9 cellular contexts compared by ENCODE assay signal in genomic region chr12:47704719-47705118, GRCh38. TPM values are rescaled to one million over a fixed set of nuclear protein-coding genes. Genes with fewer than 3 reads are reported as not detected.
A peak's percentile ranks its signal among the peaks of the same experiment; 100 is the strongest.
DNase-seq lines count a peak whose midpoint lies in the region; ATAC-seq and TF ChIP-seq lines count a peak whose summit lies in the region.
"Had no signal": no experiment of that assay in that cellular context is flagged by ENCODE, and none has a peak within 500 bp of the region (broad histone marks: within the 10 kb centered on the region; RNA-seq: fewer than 3 reads in every experiment).

No MANE protein-coding gene starts in this region.

- H3K4me3 ChIP-seq in GM12875 (ENCODE audit: low read depth, low read length) (peak overlapping the region; percentile 92), Panc1 (ENCODE audit: low read depth in 2 of 2, low read length in 2 of 2) (peak overlapping the region; percentile 57 to 87), epithelial cell of proximal tubule (ENCODE audit: low read depth, low read length) (peak overlapping the region; percentile 66), psoas muscle (peak overlapping the region; percentile 87)

- intact Hi-C loops in Panc1 (cut with micrococcal nuclease; ENCODE audit: unreplicated experiment) (no loop called here), psoas muscle (cut with DNase I) (no loop called here)

- 85 to 92% (median 89%) methylated on average over 9 of the region's 9 CpGs for WGBS in psoas muscle, 3 donors

- POLR2A ChIA-PET in Panc1 (lab: Charles Lee), result no interaction called here

- H3K9me3 ChIP-seq in Panc1 (ENCODE audit: control insufficient read depth, insufficient read depth, low read depth, low read length), result no peaks in the 10 kb centered on the region
- no peaks in the 10 kb centered on the region for H3K9me3 ChIP-seq in psoas muscle

- in situ Hi-C loops in Panc1 (cut with HindIII; ENCODE audit: low pct_unique_long_range_greater_than_20kb, low sequenced_read_pairs), result no loop called here

- no peaks in the 10 kb centered on the region for H3K27me3 ChIP-seq in Panc1 (ENCODE audit: control insufficient read depth, insufficient read depth, low read length)
- H3K27me3 ChIP-seq in psoas muscle (ENCODE audit: insufficient read depth in 3 of 3, low read length in 2 of 3), result no peaks in the 10 kb centered on the region

- BruUV-seq in Panc1 (replicated peaks; lab: Mats Ljungman, UMichigan), result no TSS peak

- DNase-seq in Panc1 (ENCODE audit: low read depth, low spot score) (no peak), epithelial cell of proximal tubule (ENCODE audit: low read depth) (no peak), psoas muscle (no peak), hippocampal formation (lab: John Stamatoyannopoulos, UW) (no peak), occipital lobe (lab: John Stamatoyannopoulos, UW) (no peak), NCI-H1105 (lab: John Stamatoyannopoulos, UW) (no peak)

- H3K36me3 ChIP-seq in Panc1 (ENCODE audit: control insufficient read depth, insufficient read depth, low read length) (peaks cover 2% of the 10 kb centered on the region), psoas muscle (ENCODE audit: insufficient read depth in 1 of 2, low read depth in 1 of 2) (peaks cover 6 to 33% of the 10 kb centered on the region in 2 donors)

- TF ChIP-seq CTCF in GM12875 (IDR thresholded peaks at IDR 0.05; ENCODE audit: borderline replicate concordance, insufficient read depth, low read depth, low read length) (no peak), Panc1 (IDR thresholded peaks at IDR 0.05) (no peak), epithelial cell of proximal tubule (conservative IDR thresholded peaks at IDR 0.05; ENCODE audit: low read depth, low read length) (no peak), psoas muscle (IDR thresholded peaks at IDR 0.05) (no peak)

- H3K27ac ChIP-seq in Panc1 (ENCODE audit: low read length) (peak overlapping the region; percentile 99), psoas muscle (no peak overlapping the region)

- ATAC-seq in Panc1 (no peak), psoas muscle (no peak), GM21825 (IDR thresholded peaks at IDR 0.05; ENCODE audit: unreplicated experiment) (no peak)

- H3K4me1 ChIP-seq in Panc1 (ENCODE audit: control insufficient read depth, insufficient read depth, low read length), result peaks cover 16% of the 10 kb centered on the region
- H3K4me1 ChIP-seq in psoas muscle, result peaks cover 8% of the 10 kb centered on the region

- CTCF ChIA-PET in Panc1 (lab: Charles Lee), result no interaction called here

RNA-seq across cellular contexts. Expression of gene RPAP3, which starts 1.1 kb away (rescaled TPM):
- total RNA-seq in Panc1 (2021; ENCODE audit: unreplicated experiment) (47.3 TPM), epithelial cell of proximal tubule (19.2 and 23.1 TPM in 2 replicates), psoas muscle (10 to 100 TPM; 24.1 to 28.5 (median 27.4) TPM), occipital lobe (24.3 TPM)
- polyA plus RNA-seq in Panc1 (2012; ENCODE audit: insufficient read length), result 18.4 TPM
- polyA plus RNA-seq in psoas muscle, result 10 to 100 TPM; 18.8 to 43.2 (median 20.9) TPM

RNA-seq across cellular contexts. Expression of gene ENDOU, which starts 20.6 kb away (rescaled TPM):
- total RNA-seq in Panc1 (2021; ENCODE audit: unreplicated experiment) (not detected), epithelial cell of proximal tubule (not detected in 2 replicates), psoas muscle (under 1 TPM in 2 of 4 donors, not detected in 2; 0.13 to 0.15 TPM), occipital lobe (not detected)
- polyA plus RNA-seq in Panc1 (2012; ENCODE audit: insufficient read length), result not detected
- polyA plus RNA-seq in psoas muscle, result under 1 TPM in 2 of 3 donors, not detected in 1; 0.25 to 0.82 TPM
- total RNA-seq: M059J had no signal

RNA-seq across cellular contexts. Expression of gene RAPGEF3, which starts 54.0 kb away (rescaled TPM):
- 5.8 TPM for total RNA-seq in Panc1 (2021; ENCODE audit: unreplicated experiment)
- polyA plus RNA-seq in Panc1 (2012; ENCODE audit: insufficient read length), result 2.5 TPM
- 8.5 and 102 TPM in 2 replicates for total RNA-seq in epithelial cell of proximal tubule
- 10 to 100 TPM in 2 of 4 donors, 1 to 10 TPM in 2; 5.1 to 28.8 (median 11.7) TPM for total RNA-seq in psoas muscle
- polyA plus RNA-seq in psoas muscle, result 10 to 100 TPM; 11.7 to 29.9 (median 15.0) TPM
- 9.0 TPM for total RNA-seq in occipital lobe
